Comparison of ENCODE assay signal across 18 cellular contexts in the genomic region with DNA sequence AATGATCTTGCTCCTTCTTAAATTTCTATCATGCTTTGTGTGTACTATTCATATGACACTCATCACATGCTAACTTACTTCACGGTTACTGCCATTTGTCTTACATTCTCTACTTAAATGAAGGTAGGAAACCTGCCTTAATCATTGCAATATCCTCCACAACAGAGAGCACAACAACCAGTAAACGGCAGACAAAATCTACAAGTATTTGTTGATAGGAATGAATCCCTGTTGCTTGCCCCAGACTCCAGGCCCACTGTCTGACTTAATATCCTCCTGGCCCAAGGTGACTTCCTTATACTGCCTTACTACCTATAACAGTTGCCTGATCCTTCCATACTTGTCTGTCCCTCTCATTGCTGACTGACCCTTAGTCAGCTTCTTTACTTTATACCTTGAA. TPM values are rescaled to one million over a fixed set of nuclear protein-coding genes. Genes with fewer than 3 reads are reported as not detected.
DNase-seq lines count a peak whose midpoint lies in the region; ATAC-seq, FAIRE-seq and TF ChIP-seq lines count a peak whose summit lies in the region.
"Had no signal": no experiment of that assay in that cellular context is flagged by ENCODE, and none has a peak within 500 bp of the region (broad histone marks: within the 10 kb centered on the region; RNA-seq: fewer than 3 reads in every experiment).

No MANE protein-coding gene starts in this region.

- H3K9me3 ChIP-seq in A549 = no peaks in the 10 kb centered on the region
- H3K9me3 ChIP-seq in GM23248 (ENCODE audit: low read depth) = no peaks in the 10 kb centered on the region
- H3K9me3 ChIP-seq in Panc1 (ENCODE audit: control insufficient read depth, insufficient read depth, low read depth, low read length) = no peaks in the 10 kb centered on the region
- H3K9me3 ChIP-seq in neuronal stem cell (replicated peaks in 1 of 2; ENCODE audit: control insufficient read depth in 2 of 2, insufficient read depth in 1 of 2, low read depth in 1 of 2, low read length in 2 of 2) = no peaks in the 10 kb centered on the region
- H3K9me3 ChIP-seq in esophagus squamous epithelium = no peaks in the 10 kb centered on the region
- H3K9me3 ChIP-seq: ovary, sigmoid colon, stomach had no signal

- no peak overlapping the region for H2AK5ac ChIP-seq in neuronal stem cell (ENCODE audit: low read depth, low read length)

- POLR2A ChIA-PET in A549 (lab: Yijun Ruan, JAX) = interaction anchor here (0.6 kb wide), 1 partner anchor 73 kb away, joined by 3 read pairs; no protein-coding TSS in a partner anchor
- POLR2A ChIA-PET in Panc1 (lab: Charles Lee) = no interaction called here

- 89% methylated on average over 2 of the region's 2 CpGs for WGBS in A549 (ENCODE audit: missing lambda C conversion rate)
- 92 to 98% methylated on average over 2 of the region's 2 CpGs for WGBS in GM23248 (ENCODE audit: low coverage in 1 of 2, low lambda C conversion rate in 2 of 2, missing lambda C conversion rate in 2 of 2), 2 experiments
- WGBS in neuronal stem cell (ENCODE audit: extremely low coverage in 2 of 2, insufficient read length in 2 of 2, insufficient replicate concordance in 1 of 2), 2 donors = no CpG with 5 or more reads among the region's 2 CpGs
- WGBS in esophagus squamous epithelium, 2 donors = 32 to 63% methylated on average over 2 of the region's 2 CpGs

- intact Hi-C loops in Panc1 (cut with micrococcal nuclease; ENCODE audit: unreplicated experiment) = no loop called here
- intact Hi-C loops in esophagus squamous epithelium (cut with DNase I) = loop anchor here (10.0 kb wide), 1 partner anchor 64 kb away; no protein-coding TSS in a partner anchor

- no peak overlapping the region for H3K4me3 ChIP-seq in A549
- H3K4me3 ChIP-seq in GM23248 = peak overlapping the region; percentile 93; the same call in 1 of the 2 replicates
- no peak overlapping the region for H3K4me3 ChIP-seq in Panc1 (ENCODE audit: low read depth in 2 of 2, low read length in 2 of 2)
- H3K4me3 ChIP-seq in neuronal stem cell (ENCODE audit: low read length in 2 of 2) = no peak overlapping the region
- no peak overlapping the region for H3K4me3 ChIP-seq in esophagus squamous epithelium
- H3K4me3 ChIP-seq: ovary had no signal

- H3K9ac ChIP-seq in GM23248 (0 out of 2 replicates have a peak overlapping the region, but pooled peaks have one; percentile 94), neuronal stem cell (ENCODE audit: low read depth, low read length, poor library complexity) (no peak overlapping the region)

- CTCF ChIA-PET in A549 (lab: Yijun Ruan, JAX) = no interaction called here
- CTCF ChIA-PET in Panc1 (lab: Charles Lee) = interaction anchor here (0.7 kb wide), 1 partner anchor 120 kb away, joined by 3 read pairs; no protein-coding TSS in a partner anchor

- no peak overlapping the region for H4K8ac ChIP-seq in neuronal stem cell (ENCODE audit: low read depth, low read length)

- H2BK5ac ChIP-seq in neuronal stem cell (ENCODE audit: low read length) = no peak overlapping the region

- in situ Hi-C loops in GM23248 (cut with MboI) (no loop called here), Panc1 (cut with HindIII; ENCODE audit: low pct_unique_long_range_greater_than_20kb, low sequenced_read_pairs) (no loop called here)

- H3K4ac ChIP-seq in neuronal stem cell (ENCODE audit: low read length) = no peak overlapping the region

- no peak for FAIRE-seq in A549 (lab: Jason Lieb, UNC)
- FAIRE-seq: urothelium cell line had no signal

- peaks cover 30% of the 10 kb centered on the region for H3F3A ChIP-seq in GM23248 (ENCODE audit: insufficient read depth)

- H4K91ac ChIP-seq in neuronal stem cell (ENCODE audit: low read depth, low read length, poor library complexity) = no peak overlapping the region

- H3K14ac ChIP-seq in neuronal stem cell (ENCODE audit: low read length) = no peak overlapping the region

- no peak overlapping the region for H2AFZ ChIP-seq in GM23248
- no peak overlapping the region for H2AFZ ChIP-seq in neuronal stem cell (ENCODE audit: low read length)

- H3K79me2 ChIP-seq in GM23248 (ENCODE audit: insufficient read depth) = peaks cover 76% of the 10 kb centered on the region

- peaks cover 56% of the 10 kb centered on the region for H4K20me1 ChIP-seq in GM23248 (ENCODE audit: insufficient read depth)

- H3K4me1 ChIP-seq in A549 (peaks cover 46% of the 10 kb centered on the region), GM23248 (ENCODE audit: insufficient read depth) (peaks cover 58% of the 10 kb centered on the region), Panc1 (ENCODE audit: control insufficient read depth, insufficient read depth, low read length) (peaks cover 39% of the 10 kb centered on the region), neuronal stem cell (ENCODE audit: control insufficient read depth in 2 of 2, insufficient read depth in 1 of 2, low read depth in 1 of 2, low read length in 2 of 2) (peaks cover 8 to 21% of the 10 kb centered on the region in 2 donors), esophagus squamous epithelium (peaks cover 11 to 77% (median 41%) of the 10 kb centered on the region in 3 donors)

- H3K27ac ChIP-seq in A549 (no peak overlapping the region), GM23248 (no peak overlapping the region), Panc1 (ENCODE audit: low read length) (0 out of 2 replicates have a peak overlapping the region, but pooled peaks have one; percentile 25), neuronal stem cell (replicated peaks; ENCODE audit: low read length) (no peak overlapping the region), esophagus squamous epithelium (peak overlapping the region in 1 of 4 donors; percentile 98)
- H3K27ac ChIP-seq: ovary had no signal

- DNase-seq in A549 (ENCODE audit: low read depth in 1 of 2, low spot score in 1 of 2) = no peak
- DNase-seq in GM23248 = no peak
- no peak for DNase-seq in Panc1 (ENCODE audit: low read depth, low spot score)
- peak; percentile 33 for DNase-seq in kidney tubule cell (ENCODE audit: low spot score)
- DNase-seq in neuronal stem cell (ENCODE audit: low spot score) = no peak
- no peak for DNase-seq in activated T-cell treated with anti-CD3 and anti-CD28 coated beads, Interleukin-2, amount 50 U/mL, for 1 hour
- DNase-seq in esophagus squamous epithelium (lab: John Stamatoyannopoulos, UW) = no peak
- DNase-seq: amniotic stem cell; effector CD4-positive, alpha-beta T cell; immature natural killer cell; NCI-H2029 treated with DMSO at 0.1 percent for 48 hours; NCI-H510A; ovary; sigmoid colon; stimulated activated CD4-positive, alpha-beta T cell treated with anti-CD3 and anti-CD28 coated beads, Interleukin-2, amount 100 ng/mL, for 24 hours; stomach had no signal

- no peak overlapping the region for H2BK12ac ChIP-seq in neuronal stem cell (ENCODE audit: low read length)

- H3K79me1 ChIP-seq in neuronal stem cell (ENCODE audit: low read depth, low read length) = peaks cover 7% of the 10 kb centered on the region

- TF ChIP-seq CTCF in A549 (IDR thresholded peaks at IDR 0.05) = no peak
- TF ChIP-seq CTCF in Panc1 (IDR thresholded peaks at IDR 0.05) = no peak
- TF ChIP-seq CTCF in esophagus squamous epithelium (IDR thresholded peaks at IDR 0.05) = no peak

- no peak for TF ChIP-seq RAD21 in A549 (conservative IDR thresholded peaks at IDR 0.05 in 1 of 2, IDR thresholded peaks at IDR 0.05 in 1 of 2)

- no TSS peak for BruUV-seq in Panc1 (replicated peaks; lab: Mats Ljungman, UMichigan)

- TF ChIP-seq POLR2A in A549 (IDR thresholded peaks at IDR 0.05; ENCODE audit: low read length) (no peak), esophagus squamous epithelium (IDR thresholded peaks at IDR 0.05) (no peak)

- H3K9me2 ChIP-seq in GM23248 (ENCODE audit: insufficient read depth) = no peaks in the 10 kb centered on the region

- no peak overlapping the region for H2BK15ac ChIP-seq in neuronal stem cell (ENCODE audit: low read length)

- H3K4me2 ChIP-seq in A549 (peak overlapping the region; percentile 83), GM23248 (ENCODE audit: unreplicated experiment) (peak overlapping the region; percentile 97), neuronal stem cell (ENCODE audit: insufficient read depth, low read length, poor library complexity, severe bottlenecking) (no peak overlapping the region)

- H2BK120ac ChIP-seq in neuronal stem cell (ENCODE audit: low read depth, low read length) = no peak overlapping the region

- H3K36me3 ChIP-seq in GM23248 (ENCODE audit: low read depth) (no peaks in the 10 kb centered on the region), Panc1 (ENCODE audit: control insufficient read depth, insufficient read depth, low read length) (peaks cover 10% of the 10 kb centered on the region), neuronal stem cell (replicated peaks in 1 of 2; ENCODE audit: control insufficient read depth in 2 of 2, insufficient read depth in 2 of 2, low read length in 2 of 2) (peaks cover 0 to 22% of the 10 kb centered on the region in 2 donors), esophagus squamous epithelium (no peaks in the 10 kb centered on the region)
- H3K36me3 ChIP-seq: ovary, sigmoid colon, stomach had no signal

- H3K23ac ChIP-seq in neuronal stem cell (ENCODE audit: low read depth, low read length, poor library complexity) = no peak overlapping the region

- TF ChIP-seq EP300 in A549 (IDR thresholded peaks at IDR 0.05) = no peak

- no peak for ATAC-seq in A549
- no peak for ATAC-seq in Panc1
- no peak for ATAC-seq in HG02798 (IDR thresholded peaks at IDR 0.05; ENCODE audit: poor library complexity, unreplicated experiment)

- no peaks in the 10 kb centered on the region for H3K27me3 ChIP-seq in GM23248 (replicated peaks; ENCODE audit: insufficient read depth)
- no peaks in the 10 kb centered on the region for H3K27me3 ChIP-seq in Panc1 (ENCODE audit: control insufficient read depth, insufficient read depth, low read length)
- no peaks in the 10 kb centered on the region for H3K27me3 ChIP-seq in neuronal stem cell (ENCODE audit: control insufficient read depth in 3 of 3, insufficient read depth in 3 of 3, low read depth in 1 of 3, low read length in 3 of 3)
- no peaks in the 10 kb centered on the region for H3K27me3 ChIP-seq in esophagus squamous epithelium
- H3K27me3 ChIP-seq: ovary, sigmoid colon, stomach had no signal

- H3K18ac ChIP-seq in neuronal stem cell (ENCODE audit: low read length) = no peak overlapping the region

TF ChIP-seq in A549, 52 proteins besides CTCF, POLR2A, EP300 and RAD21 (continues in another document):
- TF ChIP-seq TP53 (CRISPR knock-in tag; IDR thresholded peaks at IDR 0.05) (no peak), EHF (CRISPR knock-in tag; IDR thresholded peaks at IDR 0.05) (no peak)

RNA-seq across cellular contexts. Expression of gene PPP3R1, which starts 3.5 kb away (rescaled TPM):
- polyA plus RNA-seq in A549 (2011; rRNA removed) (27.3 and 30.7 TPM in 2 replicates), A549 (2017; fragmentation: RNase III; extraction: RNeasy Plus Mini Kit Qiagen cat#74134 plus additional on column Dnase treatment) (53.7 to 55.1 TPM (median 54.4 TPM) in 3 replicates), GM23248 (2016; fragmentation: Nextera tagmentation; extraction: Ambion mirVana) (3.8 and 4.0 TPM in 2 replicates)
- 9.0 and 11.2 TPM in 2 replicates for polyA plus RNA-seq in A549 (2012; cell fraction: cytosol; rRNA removed)
- polyA plus RNA-seq in A549 (2012; cell fraction: nucleus; rRNA removed) = 5.0 and 9.5 TPM in 2 replicates
- polyA minus RNA-seq in A549 (2011; rRNA and poly(A)+ RNA removed) = 15.5 and 18.2 TPM in 2 replicates
- total RNA-seq in GM23248 (2014; rRNA removed; shearing (Covaris generic)) = 17.7 and 19.0 TPM in 2 replicates
- total RNA-seq in Panc1 (2021; ENCODE audit: unreplicated experiment) (77.9 TPM), esophagus squamous epithelium (10 to 100 TPM; 25.8 to 32.7 (median 28.2) TPM)
- polyA plus RNA-seq in Panc1 (2012; ENCODE audit: insufficient read length) = 28.6 TPM
- 24.6 TPM for polyA plus RNA-seq in neuronal stem cell (2013, experiment 1 of 2)
- polyA plus RNA-seq in neuronal stem cell (2013, experiment 2 of 2) = 25.2 TPM
